13 cellular contexts compared by ENCODE assay signal in genomic region chr7:29639887-29640600, GRCh38.
DNase-seq lines count a peak whose midpoint lies in the region; ATAC-seq lines count a peak whose summit lies in the region.
"Had no signal": no experiment of that assay in that cellular context is flagged by ENCODE, and none has a peak within 500 bp of the region (broad histone marks: within the 10 kb centered on the region; RNA-seq: fewer than 3 reads in every experiment).

No MANE protein-coding gene starts in this region.

- H3K27me3 Mint-ChIP-seq in activated T-helper 1 cell treated with anti-CD3 and anti-CD28 coated beads, Interleukin-12 subunit alpha, Interleukin-12 subunit beta, Interleukin-2, Interleukin-4 antibody, amounts not matched to agents 30 ng/mL and 10 ng/mL and 1 ng/mL, durations not matched to agents 14 hours and 24 hours and 36 hours (ENCODE audit: insufficient read depth), result no peaks in the 10 kb centered on the region

- H3K4me3 ChIP-seq in MG63, result no peak overlapping the region

- no peaks in the 10 kb centered on the region for H3K9me3 ChIP-seq in MG63

- H3K27me3 ChIP-seq in MG63, result no peaks in the 10 kb centered on the region

- H3K27ac Mint-ChIP-seq in activated T-helper 1 cell treated with anti-CD3 and anti-CD28 coated beads, Interleukin-12 subunit alpha, Interleukin-12 subunit beta, Interleukin-2, Interleukin-4 antibody, amounts not matched to agents 30 ng/mL and 10 ng/mL and 1 ng/mL, durations not matched to agents 14 hours and 24 hours and 36 hours, result no peak overlapping the region
- H3K27ac Mint-ChIP-seq: activated naive CD8-positive, alpha-beta T cell treated with anti-CD3 and anti-CD28 coated beads, Interleukin-2, amount 50 U/mL, for 24 hours had no signal

- intact Hi-C loops in activated T-helper 1 cell treated with anti-CD3 and anti-CD28 coated beads, Interleukin-12 subunit alpha, Interleukin-12 subunit beta, Interleukin-2, Interleukin-4 antibody, amounts not matched to agents 30 ng/mL and 10 ng/mL and 1 ng/mL, durations not matched to agents 14 hours and 24 hours and 36 hours (cut with micrococcal nuclease), result loop anchor here (10.0 kb wide), 1 partner anchor 425 kb away; no protein-coding TSS in a partner anchor

- ATAC-seq in activated CD4-positive, CD25-positive, alpha-beta regulatory T cell treated with anti-CD3 and anti-CD28 coated beads, Interleukin-2, amount 50 U/mL, for 24 hours, result no peak
- ATAC-seq: activated naive CD8-positive, alpha-beta T cell treated with anti-CD3 and anti-CD28 coated beads, Interleukin-2, amount 50 U/mL, for 24 hours had no signal

- H3K36me3 ChIP-seq in MG63, result no peaks in the 10 kb centered on the region

- H3K9me3 Mint-ChIP-seq in activated T-helper 1 cell treated with anti-CD3 and anti-CD28 coated beads, Interleukin-12 subunit alpha, Interleukin-12 subunit beta, Interleukin-2, Interleukin-4 antibody, amounts not matched to agents 30 ng/mL and 10 ng/mL and 1 ng/mL, durations not matched to agents 14 hours and 24 hours and 36 hours, result no peaks in the 10 kb centered on the region
- H3K9me3 Mint-ChIP-seq: activated naive CD8-positive, alpha-beta T cell treated with anti-CD3 and anti-CD28 coated beads, Interleukin-2, amount 50 U/mL, for 24 hours had no signal

- no peak overlapping the region for H3K4me3 Mint-ChIP-seq in activated T-helper 1 cell treated with anti-CD3 and anti-CD28 coated beads, Interleukin-12 subunit alpha, Interleukin-12 subunit beta, Interleukin-2, Interleukin-4 antibody, amounts not matched to agents 30 ng/mL and 10 ng/mL and 1 ng/mL, durations not matched to agents 14 hours and 24 hours and 36 hours
- H3K4me3 Mint-ChIP-seq: activated naive CD8-positive, alpha-beta T cell treated with anti-CD3 and anti-CD28 coated beads, Interleukin-2, amount 50 U/mL, for 24 hours had no signal

- no peaks in the 10 kb centered on the region for H3K4me1 Mint-ChIP-seq in activated T-helper 1 cell treated with anti-CD3 and anti-CD28 coated beads, Interleukin-12 subunit alpha, Interleukin-12 subunit beta, Interleukin-2, Interleukin-4 antibody, amounts not matched to agents 30 ng/mL and 10 ng/mL and 1 ng/mL, durations not matched to agents 14 hours and 24 hours and 36 hours (ENCODE audit: low read depth)
- H3K4me1 Mint-ChIP-seq: activated naive CD8-positive, alpha-beta T cell treated with anti-CD3 and anti-CD28 coated beads, Interleukin-2, amount 50 U/mL, for 24 hours had no signal

- DNase-seq in ELF-1 (ENCODE audit: low read depth, low spot score) (peak; percentile 38), NCI-H2029 (lab: John Stamatoyannopoulos, UW) (peak; percentile 76), NCI-H774 (lab: John Stamatoyannopoulos, UW) (peak; percentile 35), left kidney (ENCODE audit: low read depth, low spot score) (peak; percentile 90), MG63 (no peak)
- DNase-seq in effector CD4-positive, alpha-beta T cell, result no peak
- DNase-seq in activated T-helper 1 cell treated with anti-CD3 and anti-CD28 coated beads, Interleukin-12 subunit alpha, Interleukin-12 subunit beta, Interleukin-2, Interleukin-4 antibody, amounts not matched to agents 30 ng/mL and 10 ng/mL and 1 ng/mL, durations not matched to agents 14 hours and 24 hours and 36 hours (ENCODE audit: low spot score), result no peak
- DNase-seq: activated naive CD8-positive, alpha-beta T cell treated with anti-CD3 and anti-CD28 coated beads, Interleukin-2, amount 50 U/mL, for 24 hours; effector memory CD4-positive, alpha-beta T cell; stimulated activated CD4-positive, alpha-beta T cell treated with anti-CD3 and anti-CD28 coated beads, Interleukin-4, amount 100 ng/mL, for 1 hour; stimulated activated CD8-positive, alpha-beta memory T cell treated with anti-CD3 and anti-CD28 coated beads, Interleukin-4, amount 100 ng/mL, for 48 hours; SW 1271 had no signal

- H3K36me3 Mint-ChIP-seq in activated T-helper 1 cell treated with anti-CD3 and anti-CD28 coated beads, Interleukin-12 subunit alpha, Interleukin-12 subunit beta, Interleukin-2, Interleukin-4 antibody, amounts not matched to agents 30 ng/mL and 10 ng/mL and 1 ng/mL, durations not matched to agents 14 hours and 24 hours and 36 hours (ENCODE audit: low read depth), result no peaks in the 10 kb centered on the region

Comparison
In these comparisons a context has a peak if more than half of its experiments do, and no peak if none do; other contexts are left out.
1. DNase-seq: peak in ELF-1 (single experiment), NCI-H2029 (single experiment), NCI-H774 (single experiment) and left kidney (single experiment); none in effector CD4-positive, alpha-beta T cell (single experiment), activated T-helper 1 cell treated with anti-CD3 and anti-CD28 coated beads, Interleukin-12 subunit alpha, Interleukin-12 subunit beta, Interleukin-2, Interleukin-4 antibody, amounts not matched to agents 30 ng/mL and 10 ng/mL and 1 ng/mL, durations not matched to agents 14 hours and 24 hours and 36 hours (single experiment) and MG63 (single experiment).